ENCODE assay signal across 15 cellular contexts in genomic region chr1:229879746-229880145, GRCh38.
A peak's percentile ranks its signal among the peaks of the same experiment; 100 is the strongest.
DNase-seq lines count a peak whose midpoint lies in the region; ATAC-seq and TF ChIP-seq lines count a peak whose summit lies in the region.
"Had no signal": no experiment of that assay in that cellular context is flagged by ENCODE, and none has a peak within 500 bp of the region (broad histone marks: within the 10 kb centered on the region; RNA-seq: fewer than 3 reads in every experiment).

No MANE protein-coding gene starts in this region.

- TF ChIP-seq CTCF in gastroesophageal sphincter (IDR thresholded peaks at IDR 0.05) (peak in 2 of 4 experiments; percentile 9 to 12), osteocyte (IDR thresholded peaks at IDR 0.05) (no peak), uterus (IDR thresholded peaks at IDR 0.05) (no peak)

- H3K27me3 ChIP-seq in right cardiac atrium (ENCODE audit: control insufficient read depth, insufficient read depth) (no peaks in the 10 kb centered on the region), gastroesophageal sphincter (no peaks in the 10 kb centered on the region), uterus (no peaks in the 10 kb centered on the region)
- H3K27me3 ChIP-seq: BLaER1 treated with 17β-estradiol and CSF1 and Interleukin-3, amounts not matched to agents 10 nM and 100 nM had no signal

- no peaks in the 10 kb centered on the region for H3K9me3 Mint-ChIP-seq in osteocyte (ENCODE audit: unreplicated experiment)

- WGBS in right cardiac atrium = 61% methylated on average over 3 of the region's 3 CpGs
- 31 to 40% methylated on average over 3 of the region's 3 CpGs for WGBS in gastroesophageal sphincter (ENCODE audit: low coverage in 1 of 2), 2 donors

- no peaks in the 10 kb centered on the region for H3K9me3 ChIP-seq in right cardiac atrium (ENCODE audit: control insufficient read depth, low read length)
- H3K9me3 ChIP-seq in gastroesophageal sphincter = no peaks in the 10 kb centered on the region
- H3K9me3 ChIP-seq in uterus = no peaks in the 10 kb centered on the region
- H3K9me3 ChIP-seq: BLaER1 treated with 17β-estradiol and CSF1 and Interleukin-3, amounts not matched to agents 10 nM and 100 nM had no signal

- H3K4me1 ChIP-seq in right cardiac atrium (ENCODE audit: control insufficient read depth, insufficient read depth, low read length) (no peaks in the 10 kb centered on the region), gastroesophageal sphincter (peaks cover 0 to 52% (median 0%) of the 10 kb centered on the region in 3 donors), uterus (no peaks in the 10 kb centered on the region)

- H3K27ac Mint-ChIP-seq in osteocyte (ENCODE audit: unreplicated experiment) = peak overlapping the region; percentile 33

- ATAC-seq in right cardiac atrium = no peak
- peak; percentile 77 for ATAC-seq in gastroesophageal sphincter
- ATAC-seq in HG02870 (IDR thresholded peaks at IDR 0.05; ENCODE audit: unreplicated experiment) = no peak

- H3K4me1 Mint-ChIP-seq in osteocyte (ENCODE audit: unreplicated experiment) = peaks cover 17% of the 10 kb centered on the region

- H3K36me3 ChIP-seq in gastroesophageal sphincter (no peaks in the 10 kb centered on the region), uterus (no peaks in the 10 kb centered on the region)
- H3K36me3 ChIP-seq: BLaER1 treated with 17β-estradiol and CSF1 and Interleukin-3, amounts not matched to agents 10 nM and 100 nM had no signal

- H3K4me3 ChIP-seq in right cardiac atrium (ENCODE audit: low read length) (no peak overlapping the region), gastroesophageal sphincter (no peak overlapping the region), uterus (no peak overlapping the region)
- H3K4me3 ChIP-seq: BLaER1 treated with 17β-estradiol and CSF1 and Interleukin-3, amounts not matched to agents 10 nM and 100 nM had no signal

- no peak for TF ChIP-seq EP300 in gastroesophageal sphincter (IDR thresholded peaks at IDR 0.05)

- TF ChIP-seq POLR2A in gastroesophageal sphincter (IDR thresholded peaks at IDR 0.05) = no peak
- TF ChIP-seq POLR2A in uterus (IDR thresholded peaks at IDR 0.05) = no peak

- no peaks in the 10 kb centered on the region for H3K36me3 Mint-ChIP-seq in osteocyte (ENCODE audit: unreplicated experiment)

- peak; percentile 29 for DNase-seq in cardiac septum (ENCODE audit: low spot score)
- DNase-seq in right cardiac atrium = no peak
- no peak for DNase-seq in osteocyte (ENCODE audit: extremely low spot score, unreplicated experiment)
- DNase-seq in uterus = no peak
- no peak for DNase-seq in NCI-H1694 treated with DMSO at 0.1 percent for 48 hours (lab: John Stamatoyannopoulos, UW)
- DNase-seq in NCI-H2196 treated with DMSO at 0.1 percent for 48 hours (lab: John Stamatoyannopoulos, UW; ENCODE audit: unreplicated experiment) = no peak
- DNase-seq: 8988T, DMS153, NCI-H1105 treated with DMSO at 0.1 percent for 48 hours, NCI-H187 treated with DMSO at 0.1 percent for 48 hours, NCI-H2171 treated with DMSO at 0.1 percent for 48 hours, NCI-H510A treated with DMSO at 0.1 percent for 48 hours had no signal

- H3K27me3 Mint-ChIP-seq in osteocyte (ENCODE audit: unreplicated experiment) = peaks cover 35% of the 10 kb centered on the region

- no peak overlapping the region for H3K4me3 Mint-ChIP-seq in osteocyte (ENCODE audit: unreplicated experiment)

- H3K27ac ChIP-seq in right cardiac atrium (ENCODE audit: low read length) (no peak overlapping the region), gastroesophageal sphincter (peak overlapping the region; percentile 73 to 85 (median 80)), uterus (peak overlapping the region; percentile 41 to 56)
- H3K27ac ChIP-seq: BLaER1 treated with 17β-estradiol and CSF1 and Interleukin-3, amounts not matched to agents 10 nM and 100 nM had no signal

- intact Hi-C loops in cardiac septum (cut with DNase I) = no loop called here
- intact Hi-C loops in right cardiac atrium (cut with DNase I) = no loop called here
- intact Hi-C loops in uterus (cut with DNase I; ENCODE audit: low total_unique reads) = no loop called here
